ENCODE assay signal across 21 cellular contexts in the genomic region with DNA sequence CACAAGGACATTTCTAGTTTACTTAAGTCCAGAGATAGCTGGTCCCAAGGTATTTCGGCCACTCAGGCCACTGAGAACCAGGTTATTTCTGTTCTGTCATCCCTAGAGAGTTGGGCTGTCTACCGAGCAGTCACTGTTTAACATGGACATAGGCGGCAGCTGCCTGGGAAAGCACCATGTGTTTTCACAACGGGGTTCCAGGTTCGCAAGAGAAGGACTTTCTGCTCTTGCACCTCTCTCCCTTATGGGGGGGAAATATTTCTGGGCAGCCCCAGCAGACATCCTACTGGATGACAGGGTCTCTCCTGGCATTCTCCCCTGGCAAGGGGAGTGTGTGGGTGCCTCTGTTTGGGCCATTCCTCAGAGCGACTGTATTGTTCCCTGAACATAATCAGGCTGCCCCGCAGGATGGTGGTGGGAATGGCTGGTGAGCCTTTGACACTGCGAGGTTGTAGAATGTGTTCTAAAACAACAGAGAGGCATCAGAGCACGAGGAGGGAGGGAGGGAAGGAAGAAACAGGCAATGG.
DNase-seq lines count a peak whose midpoint lies in the region; ATAC-seq lines count a peak whose summit lies in the region.
"Had no signal": no experiment of that assay in that cellular context is flagged by ENCODE, and none has a peak within 500 bp of the region (broad histone marks: within the 10 kb centered on the region; RNA-seq: fewer than 3 reads in every experiment).

No MANE protein-coding gene starts in this region.

- CTCF ChIA-PET in activated CD4-positive, alpha-beta memory T cell treated with anti-CD3 and anti-CD28 coated beads for 36 hours (lab: Charles Lee), result interaction anchor here (1.7 kb wide), 1 partner anchor 39 kb away, joined by 4 read pairs; no protein-coding TSS in a partner anchor

- peaks cover 66% of the 10 kb centered on the region for H3K4me1 Mint-ChIP-seq in activated CD4-positive, alpha-beta memory T cell treated with anti-CD3 and anti-CD28 coated beads for 36 hours (ENCODE audit: low read depth)
- H3K4me1 Mint-ChIP-seq: nephron had no signal

- H2BK120ac ChIP-seq in neuronal stem cell (ENCODE audit: low read depth, low read length), result no peak overlapping the region

- no peaks in the 10 kb centered on the region for H3K36me3 Mint-ChIP-seq in activated CD4-positive, alpha-beta memory T cell treated with anti-CD3 and anti-CD28 coated beads for 36 hours
- H3K36me3 Mint-ChIP-seq: type B pancreatic cell had no signal

- H3K18ac ChIP-seq in neuronal stem cell (ENCODE audit: low read length), result no peak overlapping the region

- ATAC-seq in GM21381 (IDR thresholded peaks at IDR 0.05; ENCODE audit: unreplicated experiment) (peak; percentile 20), HG03135 (IDR thresholded peaks at IDR 0.05; ENCODE audit: unreplicated experiment) (peak; percentile 26)

- no peak overlapping the region for H3K4me3 ChIP-seq in neuronal stem cell (ENCODE audit: low read length in 2 of 2)
- H3K4me3 ChIP-seq: ascending aorta, SJCRH30 had no signal

- H3K27me3 ChIP-seq in neuronal stem cell (ENCODE audit: control insufficient read depth in 3 of 3, insufficient read depth in 3 of 3, low read depth in 1 of 3, low read length in 3 of 3), result no peaks in the 10 kb centered on the region
- H3K27me3 ChIP-seq: ascending aorta, SJCRH30 had no signal

- no peak overlapping the region for H4K8ac ChIP-seq in neuronal stem cell (ENCODE audit: low read depth, low read length)

- no peak overlapping the region for H3K4me3 Mint-ChIP-seq in activated CD4-positive, alpha-beta memory T cell treated with anti-CD3 and anti-CD28 coated beads for 36 hours
- H3K4me3 Mint-ChIP-seq: nephron, type B pancreatic cell had no signal

- H2AK5ac ChIP-seq in neuronal stem cell (ENCODE audit: low read depth, low read length), result peak overlapping the region; percentile 41

- intact Hi-C loops in activated CD4-positive, alpha-beta memory T cell treated with anti-CD3 and anti-CD28 coated beads for 36 hours (cut with micrococcal nuclease), result no loop called here

- no peak overlapping the region for H3K9ac ChIP-seq in neuronal stem cell (ENCODE audit: low read depth, low read length, poor library complexity)
- H3K9ac ChIP-seq: KMS-11 had no signal

- H3K4ac ChIP-seq in neuronal stem cell (ENCODE audit: low read length), result no peak overlapping the region

- no peak overlapping the region for H3K4me2 ChIP-seq in neuronal stem cell (ENCODE audit: insufficient read depth, low read length, poor library complexity, severe bottlenecking)

- H3K27me3 Mint-ChIP-seq in activated CD4-positive, alpha-beta memory T cell treated with anti-CD3 and anti-CD28 coated beads for 36 hours, result peaks cover 9% of the 10 kb centered on the region
- H3K27me3 Mint-ChIP-seq: type B pancreatic cell had no signal

- H2BK15ac ChIP-seq in neuronal stem cell (ENCODE audit: low read length), result no peak overlapping the region

- H3K4me1 ChIP-seq in neuronal stem cell (ENCODE audit: control insufficient read depth in 2 of 2, insufficient read depth in 1 of 2, low read depth in 1 of 2, low read length in 2 of 2), result peaks cover 0 to 4% of the 10 kb centered on the region in 2 donors
- H3K4me1 ChIP-seq: ascending aorta, SJCRH30 had no signal

- no peak overlapping the region for H4K91ac ChIP-seq in neuronal stem cell (ENCODE audit: low read depth, low read length, poor library complexity)

- no peak overlapping the region for H2BK12ac ChIP-seq in neuronal stem cell (ENCODE audit: low read length)

- peaks cover 0 to 2% of the 10 kb centered on the region in 2 donors for H3K9me3 ChIP-seq in neuronal stem cell (replicated peaks in 1 of 2; ENCODE audit: control insufficient read depth in 2 of 2, insufficient read depth in 1 of 2, low read depth in 1 of 2, low read length in 2 of 2)
- H3K9me3 ChIP-seq: ascending aorta, SJCRH30 had no signal

- WGBS in neuronal stem cell (ENCODE audit: extremely low coverage in 2 of 2, insufficient read length in 2 of 2, insufficient replicate concordance in 1 of 2), 2 donors, result no CpG with 5 or more reads among the region's 9 CpGs

- no peak overlapping the region for H3K27ac Mint-ChIP-seq in activated CD4-positive, alpha-beta memory T cell treated with anti-CD3 and anti-CD28 coated beads for 36 hours
- H3K27ac Mint-ChIP-seq: nephron, type B pancreatic cell had no signal

- H2AFZ ChIP-seq in neuronal stem cell (ENCODE audit: low read length), result no peak overlapping the region

- POLR2A ChIA-PET in activated CD4-positive, alpha-beta memory T cell treated with anti-CD3 and anti-CD28 coated beads for 36 hours (lab: Charles Lee), result interaction anchor here (1.0 kb wide), 1 partner anchor 8 kb away, joined by 3 read pairs; no protein-coding TSS in a partner anchor

- H3K14ac ChIP-seq in neuronal stem cell (ENCODE audit: low read length), result no peak overlapping the region

- no peaks in the 10 kb centered on the region for H3K36me3 ChIP-seq in neuronal stem cell (replicated peaks in 1 of 2; ENCODE audit: control insufficient read depth in 2 of 2, insufficient read depth in 2 of 2, low read length in 2 of 2)
- H3K36me3 ChIP-seq: ascending aorta, SJCRH30 had no signal

- peak; percentile 53 for DNase-seq in activated CD8-positive, alpha-beta memory T cell treated with anti-CD3 and anti-CD28 coated beads for 24 hours
- no peak for DNase-seq in activated CD8-positive, alpha-beta memory T cell treated with anti-CD3 and anti-CD28 coated beads, Interleukin-2, amount 50 U/mL, for 4 hours
- DNase-seq in neuronal stem cell (ENCODE audit: low spot score) (no peak), GM19238 (ENCODE audit: insufficient read length, low spot score) (no peak), NCI-H1436 treated with DMSO at 0.1 percent for 48 hours (lab: John Stamatoyannopoulos, UW) (no peak)
- no peak for DNase-seq in activated CD4-positive, alpha-beta memory T cell treated with anti-CD3 and anti-CD28 coated beads for 36 hours
- DNase-seq: 8988T, activated gamma-delta T cell treated with Interleukin-2 at 50 U/mL for 16 hours, kidney, mesendoderm, NCI-H1092, NCI-H2107, SJCRH30, T-helper 2 cell had no signal

- no peak overlapping the region for H3K23ac ChIP-seq in neuronal stem cell (ENCODE audit: low read depth, low read length, poor library complexity)

- no peaks in the 10 kb centered on the region for H3K9me3 Mint-ChIP-seq in activated CD4-positive, alpha-beta memory T cell treated with anti-CD3 and anti-CD28 coated beads for 36 hours
- H3K9me3 Mint-ChIP-seq: nephron, type B pancreatic cell had no signal

- H2BK5ac ChIP-seq in neuronal stem cell (ENCODE audit: low read length), result no peak overlapping the region

- no peaks in the 10 kb centered on the region for H3K79me1 ChIP-seq in neuronal stem cell (ENCODE audit: low read depth, low read length)

- no peak overlapping the region for H3K27ac ChIP-seq in neuronal stem cell (replicated peaks; ENCODE audit: low read length)
- H3K27ac ChIP-seq: ascending aorta, C4-2B, KMS-11, SJCRH30 had no signal
